1 cellular context compared by ENCODE assay signal in the genomic region with DNA sequence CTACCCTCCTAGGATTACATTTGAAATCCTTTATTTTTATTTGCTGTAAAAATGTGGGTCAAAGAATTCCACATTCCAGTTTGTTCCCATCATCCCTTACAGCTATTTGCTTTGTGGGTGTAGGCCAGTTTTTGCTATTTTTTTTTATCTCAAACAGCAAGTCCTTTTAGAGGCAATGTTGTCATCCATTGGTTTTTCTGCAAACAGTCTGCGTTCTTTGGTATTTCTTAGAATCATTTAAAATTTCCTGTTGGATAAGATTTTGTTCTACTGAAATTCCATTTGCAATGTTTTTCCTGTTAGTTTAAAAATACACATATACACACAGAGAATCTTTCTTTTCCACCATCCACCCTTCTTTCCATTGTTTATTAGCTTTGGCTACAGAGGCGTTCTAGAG.
TF ChIP-seq lines count a peak whose summit lies in the region.

No MANE protein-coding gene starts in this region.

TF ChIP-seq in IMR-90, 13 proteins besides CTCF, POLR2A, EP300 and RAD21:
- TF ChIP-seq MAFK (IDR thresholded peaks at IDR 0.05; ENCODE audit: low read depth, low read length) (no peak), CEBPB (IDR thresholded peaks at IDR 0.05; ENCODE audit: low read depth, low read length) (no peak), FOS (IDR thresholded peaks at IDR 0.05; ENCODE audit: low read depth, low read length) (no peak), RFX5 (IDR thresholded peaks at IDR 0.05; ENCODE audit: low read depth, low read length) (no peak), NFE2L2 (IDR thresholded peaks at IDR 0.05; ENCODE audit: low read depth, low read length) (no peak), CHD1 (IDR thresholded peaks at IDR 0.05; ENCODE audit: low read depth, low read length) (no peak), MXI1 (IDR thresholded peaks at IDR 0.05; ENCODE audit: borderline replicate concordance, low read depth, low read length) (no peak), SMC3 (IDR thresholded peaks at IDR 0.05; ENCODE audit: low read depth, low read length) (no peak), MAZ (IDR thresholded peaks at IDR 0.05; ENCODE audit: borderline replicate concordance, low read depth, low read length) (no peak), RCOR1 (IDR thresholded peaks at IDR 0.05; ENCODE audit: insufficient replicate concordance, low read length) (no peak), BHLHE40 (IDR thresholded peaks at IDR 0.05; ENCODE audit: low read depth, low read length) (no peak)
- TF ChIP-seq, protein P1, sequence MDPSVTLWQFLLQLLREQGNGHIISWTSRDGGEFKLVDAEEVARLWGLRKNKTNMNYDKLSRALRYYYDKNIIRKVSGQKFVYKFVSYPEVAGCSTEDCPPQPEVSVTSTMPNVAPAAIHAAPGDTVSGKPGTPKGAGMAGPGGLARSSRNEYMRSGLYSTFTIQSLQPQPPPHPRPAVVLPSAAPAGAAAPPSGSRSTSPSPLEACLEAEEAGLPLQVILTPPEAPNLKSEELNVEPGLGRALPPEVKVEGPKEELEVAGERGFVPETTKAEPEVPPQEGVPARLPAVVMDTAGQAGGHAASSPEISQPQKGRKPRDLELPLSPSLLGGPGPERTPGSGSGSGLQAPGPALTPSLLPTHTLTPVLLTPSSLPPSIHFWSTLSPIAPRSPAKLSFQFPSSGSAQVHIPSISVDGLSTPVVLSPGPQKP (IDR thresholded peaks at IDR 0.05; ENCODE audit: borderline replicate concordance, low read depth, low read length) = no peak
- TF ChIP-seq, protein P2, sequence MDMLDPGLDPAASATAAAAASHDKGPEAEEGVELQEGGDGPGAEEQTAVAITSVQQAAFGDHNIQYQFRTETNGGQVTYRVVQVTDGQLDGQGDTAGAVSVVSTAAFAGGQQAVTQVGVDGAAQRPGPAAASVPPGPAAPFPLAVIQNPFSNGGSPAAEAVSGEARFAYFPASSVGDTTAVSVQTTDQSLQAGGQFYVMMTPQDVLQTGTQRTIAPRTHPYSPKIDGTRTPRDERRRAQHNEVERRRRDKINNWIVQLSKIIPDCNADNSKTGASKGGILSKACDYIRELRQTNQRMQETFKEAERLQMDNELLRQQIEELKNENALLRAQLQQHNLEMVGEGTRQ (IDR thresholded peaks at IDR 0.05; ENCODE audit: low read depth, low read length) = no peak
TF ChIP-seq in IMR-90: peak in this region for 0.
